In the genomic region with DNA sequence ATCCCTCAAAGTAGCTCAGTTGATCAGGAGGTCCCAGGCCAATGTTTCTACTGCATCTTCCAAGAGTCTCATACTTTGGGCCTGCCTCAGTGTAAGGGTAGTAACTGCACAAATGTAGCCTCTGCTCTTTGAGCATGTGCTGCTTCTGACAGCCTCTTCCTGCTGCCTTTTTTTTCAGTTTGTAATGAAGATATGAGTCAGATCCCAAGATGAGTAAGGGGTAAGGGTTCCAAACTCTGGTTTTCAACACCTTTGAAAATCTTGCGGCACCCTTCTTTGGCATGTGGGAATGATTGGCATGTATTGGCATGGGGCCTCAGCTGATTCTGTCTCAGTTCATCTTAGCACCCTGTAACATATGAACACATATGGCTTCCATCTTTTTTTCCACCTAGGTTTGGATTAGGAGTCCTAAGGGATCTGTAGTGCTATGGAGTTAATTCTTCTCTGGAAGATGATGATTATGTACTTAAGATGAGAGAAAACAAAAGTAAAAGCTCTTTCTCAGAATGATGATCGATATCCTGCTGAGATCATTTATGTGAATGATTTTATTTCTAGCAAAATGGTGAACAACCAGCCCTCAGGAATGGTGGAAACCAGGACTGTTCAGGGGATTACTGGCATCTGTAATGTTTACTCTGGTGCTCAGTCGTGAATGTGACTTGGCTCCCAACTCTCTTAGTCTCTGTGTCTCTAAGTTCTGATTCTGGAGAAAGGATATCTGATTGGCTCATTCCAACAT, we compare ENCODE assay signal across 16 cellular contexts.
DNase-seq lines count a peak whose midpoint lies in the region; ATAC-seq lines count a peak whose summit lies in the region.
"Had no signal": no experiment of that assay in that cellular context is flagged by ENCODE, and none has a peak within 500 bp of the region (broad histone marks: within the 10 kb centered on the region; RNA-seq: fewer than 3 reads in every experiment).

No MANE protein-coding gene starts in this region.

- no peaks in the 10 kb centered on the region for H3K9me3 Mint-ChIP-seq in activated T-cell treated with anti-CD3 and anti-CD28 coated beads, Interleukin-2, amount 50 U/mL, for 72 hours
- H3K9me3 Mint-ChIP-seq in activated T-cell treated with anti-CD3 and anti-CD28 coated beads, Interleukin-2, amount 50 U/mL, for 24 hours: no peaks in the 10 kb centered on the region
- H3K9me3 Mint-ChIP-seq in activated T-helper 17 cell treated with anti-CD3 and anti-CD28 coated beads, Interleukin-2, amount 50 U/mL, for 72 hours: no peaks in the 10 kb centered on the region

- H3K4me1 Mint-ChIP-seq in activated T-cell treated with anti-CD3 and anti-CD28 coated beads, Interleukin-2, amount 50 U/mL, for 72 hours (ENCODE audit: low read depth): peaks cover 13% of the 10 kb centered on the region
- peaks cover 11% of the 10 kb centered on the region for H3K4me1 Mint-ChIP-seq in activated T-cell treated with anti-CD3 and anti-CD28 coated beads, Interleukin-2, amount 50 U/mL, for 24 hours (ENCODE audit: low read depth)
- no peaks in the 10 kb centered on the region for H3K4me1 Mint-ChIP-seq in activated T-helper 17 cell treated with anti-CD3 and anti-CD28 coated beads, Interleukin-2, amount 50 U/mL, for 72 hours

- DNase-seq in activated T-cell treated with anti-CD3 and anti-CD28 coated beads, Interleukin-2, amount 50 U/mL, for 72 hours: peak in 1 of 2 donors; percentile 1
- no peak for DNase-seq in activated T-cell treated with anti-CD3 and anti-CD28 coated beads, Interleukin-2, amount 50 U/mL, for 24 hours
- DNase-seq in HS-27A (ENCODE audit: low read depth): peak; percentile 12
- DNase-seq in kidney tubule cell (ENCODE audit: low spot score): peak; percentile 16
- no peak for DNase-seq in NCI-H1436 treated with DMSO at 0.1 percent for 48 hours (lab: John Stamatoyannopoulos, UW)
- no peak for DNase-seq in DMS 273 treated with DMSO at 0.1 percent for 48 hours (lab: John Stamatoyannopoulos, UW)
- DNase-seq: HCEC 1CT, KBM-7, NCI-H1092 treated with DMSO at 0.1 percent for 48 hours, NCI-H187, NCI-H446 treated with DMSO at 0.1 percent for 48 hours, NCI-H748 treated with DMSO at 0.1 percent for 48 hours, PC-9, SHP77 had no signal

- peak overlapping the region; percentile 71 for H3K27ac Mint-ChIP-seq in activated T-cell treated with anti-CD3 and anti-CD28 coated beads, Interleukin-2, amount 50 U/mL, for 72 hours
- H3K27ac Mint-ChIP-seq in activated T-cell treated with anti-CD3 and anti-CD28 coated beads, Interleukin-2, amount 50 U/mL, for 24 hours: no peak overlapping the region
- no peak overlapping the region for H3K27ac Mint-ChIP-seq in activated T-helper 17 cell treated with anti-CD3 and anti-CD28 coated beads, Interleukin-2, amount 50 U/mL, for 72 hours

- H3K4me3 Mint-ChIP-seq in activated T-cell treated with anti-CD3 and anti-CD28 coated beads, Interleukin-2, amount 50 U/mL, for 72 hours: peak overlapping the region in 1 of 2 donors; percentile 44
- no peak overlapping the region for H3K4me3 Mint-ChIP-seq in activated T-cell treated with anti-CD3 and anti-CD28 coated beads, Interleukin-2, amount 50 U/mL, for 24 hours
- no peak overlapping the region for H3K4me3 Mint-ChIP-seq in activated T-helper 17 cell treated with anti-CD3 and anti-CD28 coated beads, Interleukin-2, amount 50 U/mL, for 72 hours

- no peaks in the 10 kb centered on the region for H3K36me3 Mint-ChIP-seq in activated T-cell treated with anti-CD3 and anti-CD28 coated beads, Interleukin-2, amount 50 U/mL, for 72 hours (ENCODE audit: insufficient read depth in 2 of 2)
- H3K36me3 Mint-ChIP-seq in activated T-cell treated with anti-CD3 and anti-CD28 coated beads, Interleukin-2, amount 50 U/mL, for 24 hours (ENCODE audit: low read depth): no peaks in the 10 kb centered on the region
- H3K36me3 Mint-ChIP-seq in activated T-helper 17 cell treated with anti-CD3 and anti-CD28 coated beads, Interleukin-2, amount 50 U/mL, for 72 hours (ENCODE audit: low read depth): no peaks in the 10 kb centered on the region

- ATAC-seq in activated T-cell treated with anti-CD3 and anti-CD28 coated beads, Interleukin-2, amount 50 U/mL, for 72 hours (replicated peaks in 1 of 2): peak; percentile 80 to 88
- peak; percentile 44 for ATAC-seq in activated T-helper 17 cell treated with anti-CD3 and anti-CD28 coated beads, Interleukin-2, amount 50 U/mL, for 72 hours (replicated peaks)
- no peak for ATAC-seq in HG02571 (IDR thresholded peaks at IDR 0.05; ENCODE audit: unreplicated experiment)

- peaks cover 33% of the 10 kb centered on the region for H3K27me3 Mint-ChIP-seq in activated T-cell treated with anti-CD3 and anti-CD28 coated beads, Interleukin-2, amount 50 U/mL, for 72 hours (ENCODE audit: low read depth)
- peaks cover 29% of the 10 kb centered on the region for H3K27me3 Mint-ChIP-seq in activated T-cell treated with anti-CD3 and anti-CD28 coated beads, Interleukin-2, amount 50 U/mL, for 24 hours
- H3K27me3 Mint-ChIP-seq in activated T-helper 17 cell treated with anti-CD3 and anti-CD28 coated beads, Interleukin-2, amount 50 U/mL, for 72 hours: no peaks in the 10 kb centered on the region

Comparison
In these comparisons a context has a peak if more than half of its experiments do, and no peak if none do; other contexts are left out.
1. DNase-seq: peak in HS-27A (single experiment) and kidney tubule cell (single experiment); none in activated T-cell treated with anti-CD3 and anti-CD28 coated beads, Interleukin-2, amount 50 U/mL, for 24 hours (single experiment), NCI-H1436 treated with DMSO at 0.1 percent for 48 hours (single experiment) and DMS 273 treated with DMSO at 0.1 percent for 48 hours (single experiment).